ENCODE assay signal across 1 cellular context in genomic region chr1:172662464-172663109, GRCh38.
A peak's percentile ranks its signal among the peaks of the same experiment; 100 is the strongest.
TF ChIP-seq lines count a peak whose summit lies in the region.

No MANE protein-coding gene starts in this region.

TF ChIP-seq in K562, 482 proteins besides CTCF, POLR2A, EP300 and RAD21 (continued from another document and continues in another):
- TF ChIP-seq, protein P1, sequence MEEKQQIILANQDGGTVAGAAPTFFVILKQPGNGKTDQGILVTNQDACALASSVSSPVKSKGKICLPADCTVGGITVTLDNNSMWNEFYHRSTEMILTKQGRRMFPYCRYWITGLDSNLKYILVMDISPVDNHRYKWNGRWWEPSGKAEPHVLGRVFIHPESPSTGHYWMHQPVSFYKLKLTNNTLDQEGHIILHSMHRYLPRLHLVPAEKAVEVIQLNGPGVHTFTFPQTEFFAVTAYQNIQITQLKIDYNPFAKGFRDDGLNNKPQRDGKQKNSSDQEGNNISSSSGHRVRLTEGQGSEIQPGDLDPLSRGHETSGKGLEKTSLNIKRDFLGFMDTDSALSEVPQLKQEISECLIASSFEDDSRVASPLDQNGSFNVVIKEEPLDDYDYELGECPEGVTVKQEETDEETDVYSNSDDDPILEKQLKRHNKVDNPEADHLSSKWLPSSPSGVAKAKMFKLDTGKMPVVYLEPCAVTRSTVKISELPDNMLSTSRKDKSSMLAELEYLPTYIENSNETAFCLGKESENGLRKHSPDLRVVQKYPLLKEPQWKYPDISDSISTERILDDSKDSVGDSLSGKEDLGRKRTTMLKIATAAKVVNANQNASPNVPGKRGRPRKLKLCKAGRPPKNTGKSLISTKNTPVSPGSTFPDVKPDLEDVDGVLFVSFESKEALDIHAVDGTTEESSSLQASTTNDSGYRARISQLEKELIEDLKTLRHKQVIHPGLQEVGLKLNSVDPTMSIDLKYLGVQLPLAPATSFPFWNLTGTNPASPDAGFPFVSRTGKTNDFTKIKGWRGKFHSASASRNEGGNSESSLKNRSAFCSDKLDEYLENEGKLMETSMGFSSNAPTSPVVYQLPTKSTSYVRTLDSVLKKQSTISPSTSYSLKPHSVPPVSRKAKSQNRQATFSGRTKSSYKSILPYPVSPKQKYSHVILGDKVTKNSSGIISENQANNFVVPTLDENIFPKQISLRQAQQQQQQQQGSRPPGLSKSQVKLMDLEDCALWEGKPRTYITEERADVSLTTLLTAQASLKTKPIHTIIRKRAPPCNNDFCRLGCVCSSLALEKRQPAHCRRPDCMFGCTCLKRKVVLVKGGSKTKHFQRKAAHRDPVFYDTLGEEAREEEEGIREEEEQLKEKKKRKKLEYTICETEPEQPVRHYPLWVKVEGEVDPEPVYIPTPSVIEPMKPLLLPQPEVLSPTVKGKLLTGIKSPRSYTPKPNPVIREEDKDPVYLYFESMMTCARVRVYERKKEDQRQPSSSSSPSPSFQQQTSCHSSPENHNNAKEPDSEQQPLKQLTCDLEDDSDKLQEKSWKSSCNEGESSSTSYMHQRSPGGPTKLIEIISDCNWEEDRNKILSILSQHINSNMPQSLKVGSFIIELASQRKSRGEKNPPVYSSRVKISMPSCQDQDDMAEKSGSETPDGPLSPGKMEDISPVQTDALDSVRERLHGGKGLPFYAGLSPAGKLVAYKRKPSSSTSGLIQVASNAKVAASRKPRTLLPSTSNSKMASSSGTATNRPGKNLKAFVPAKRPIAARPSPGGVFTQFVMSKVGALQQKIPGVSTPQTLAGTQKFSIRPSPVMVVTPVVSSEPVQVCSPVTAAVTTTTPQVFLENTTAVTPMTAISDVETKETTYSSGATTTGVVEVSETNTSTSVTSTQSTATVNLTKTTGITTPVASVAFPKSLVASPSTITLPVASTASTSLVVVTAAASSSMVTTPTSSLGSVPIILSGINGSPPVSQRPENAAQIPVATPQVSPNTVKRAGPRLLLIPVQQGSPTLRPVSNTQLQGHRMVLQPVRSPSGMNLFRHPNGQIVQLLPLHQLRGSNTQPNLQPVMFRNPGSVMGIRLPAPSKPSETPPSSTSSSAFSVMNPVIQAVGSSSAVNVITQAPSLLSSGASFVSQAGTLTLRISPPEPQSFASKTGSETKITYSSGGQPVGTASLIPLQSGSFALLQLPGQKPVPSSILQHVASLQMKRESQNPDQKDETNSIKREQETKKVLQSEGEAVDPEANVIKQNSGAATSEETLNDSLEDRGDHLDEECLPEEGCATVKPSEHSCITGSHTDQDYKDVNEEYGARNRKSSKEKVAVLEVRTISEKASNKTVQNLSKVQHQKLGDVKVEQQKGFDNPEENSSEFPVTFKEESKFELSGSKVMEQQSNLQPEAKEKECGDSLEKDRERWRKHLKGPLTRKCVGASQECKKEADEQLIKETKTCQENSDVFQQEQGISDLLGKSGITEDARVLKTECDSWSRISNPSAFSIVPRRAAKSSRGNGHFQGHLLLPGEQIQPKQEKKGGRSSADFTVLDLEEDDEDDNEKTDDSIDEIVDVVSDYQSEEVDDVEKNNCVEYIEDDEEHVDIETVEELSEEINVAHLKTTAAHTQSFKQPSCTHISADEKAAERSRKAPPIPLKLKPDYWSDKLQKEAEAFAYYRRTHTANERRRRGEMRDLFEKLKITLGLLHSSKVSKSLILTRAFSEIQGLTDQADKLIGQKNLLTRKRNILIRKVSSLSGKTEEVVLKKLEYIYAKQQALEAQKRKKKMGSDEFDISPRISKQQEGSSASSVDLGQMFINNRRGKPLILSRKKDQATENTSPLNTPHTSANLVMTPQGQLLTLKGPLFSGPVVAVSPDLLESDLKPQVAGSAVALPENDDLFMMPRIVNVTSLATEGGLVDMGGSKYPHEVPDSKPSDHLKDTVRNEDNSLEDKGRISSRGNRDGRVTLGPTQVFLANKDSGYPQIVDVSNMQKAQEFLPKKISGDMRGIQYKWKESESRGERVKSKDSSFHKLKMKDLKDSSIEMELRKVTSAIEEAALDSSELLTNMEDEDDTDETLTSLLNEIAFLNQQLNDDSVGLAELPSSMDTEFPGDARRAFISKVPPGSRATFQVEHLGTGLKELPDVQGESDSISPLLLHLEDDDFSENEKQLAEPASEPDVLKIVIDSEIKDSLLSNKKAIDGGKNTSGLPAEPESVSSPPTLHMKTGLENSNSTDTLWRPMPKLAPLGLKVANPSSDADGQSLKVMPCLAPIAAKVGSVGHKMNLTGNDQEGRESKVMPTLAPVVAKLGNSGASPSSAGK (IDR thresholded peaks at IDR 0.05): 0 out of 2 replicates have a peak, but pooled peaks have one; percentile 18
- TF ChIP-seq ZNF224 (CRISPR knock-in tag; IDR thresholded peaks at IDR 0.05) (0 out of 2 replicates have a peak, but pooled peaks have one; percentile 38), ESRRA (IDR thresholded peaks at IDR 0.05; ENCODE audit: borderline replicate concordance, low read depth) (peak; percentile 27; the same call in 1 of the 2 replicates), MEIS2 (IDR thresholded peaks at IDR 0.05; ENCODE audit: partially characterized antibody) (peak; percentile 48), BHLHE40 (IDR thresholded peaks at IDR 0.05; ENCODE audit: low read length) (peak; percentile 50), KDM5B (IDR thresholded peaks at IDR 0.05; ENCODE audit: insufficient replicate concordance, low read depth, low read length) (no peak), CXXC5 (CRISPR knock-in tag; IDR thresholded peaks at IDR 0.05) (peak; percentile 33; the same call in 1 of the 2 replicates), TARDBP (IDR thresholded peaks at IDR 0.05) (no peak), MCM5 (IDR thresholded peaks at IDR 0.05; ENCODE audit: low read depth) (no peak), RBM25 (IDR thresholded peaks at IDR 0.05; ENCODE audit: low read depth, low read length, severe bottlenecking) (peak; percentile 63), ZKSCAN8 (CRISPR knock-in tag; IDR thresholded peaks at IDR 0.05) (no peak), ZNF3 (CRISPR knock-in tag; IDR thresholded peaks at IDR 0.05) (no peak), THAP7 (CRISPR knock-in tag; IDR thresholded peaks at IDR 0.05) (no peak), GABPA (tag; conservative IDR thresholded peaks at IDR 0.05; ENCODE audit: low read depth) (peak; percentile 70), MTA2 (IDR thresholded peaks at IDR 0.05; ENCODE audit: low read depth) (no peak), CC2D1A (IDR thresholded peaks at IDR 0.05) (no peak), ZNF668 (CRISPR knock-in tag; IDR thresholded peaks at IDR 0.05) (no peak), MNT (conservative IDR thresholded peaks at IDR 0.05) (peak; percentile 19 to 26; a peak in 1 of 4 replicates), EP400 (IDR thresholded peaks at IDR 0.05) (peak; percentile 49; the same call in 1 of the 2 replicates), HEY1 (CRISPR knock-in tag; IDR thresholded peaks at IDR 0.05; ENCODE audit: borderline replicate concordance) (no peak), BACH1 (tag; IDR thresholded peaks at IDR 0.05) (peak; percentile 30; the same call in 1 of the 2 replicates), NFIC (IDR thresholded peaks at IDR 0.05) (peak; percentile 92), NR2C2 (CRISPR knock-in tag; IDR thresholded peaks at IDR 0.05) (no peak), NR2C2 (tag; IDR thresholded peaks at IDR 0.05) (peak; percentile 55; the same call in 1 of the 2 replicates), TCF7 (IDR thresholded peaks at IDR 0.05; ENCODE audit: borderline replicate concordance) (no peak), L3MBTL2 (IDR thresholded peaks at IDR 0.05) (0 out of 2 replicates have a peak, but pooled peaks have one; percentile 22), GTF2A2 (tag; IDR thresholded peaks at IDR 0.05) (no peak), ZNF830 (CRISPR knock-in tag; IDR thresholded peaks at IDR 0.05) (no peak), MYC (IDR thresholded peaks at IDR 0.05; ENCODE audit: low read depth, low read length) (peak; percentile 32; the same call in 1 of the 2 replicates), MYC (CRISPR knock-in tag; IDR thresholded peaks at IDR 0.05; ENCODE audit: borderline replicate concordance, low read depth) (no peak), TSHZ1 (CRISPR knock-in tag; IDR thresholded peaks at IDR 0.05) (no peak), SIX5 (IDR thresholded peaks at IDR 0.05; ENCODE audit: borderline replicate concordance in 1 of 2, insufficient read depth in 1 of 2, low read depth in 1 of 2, low read length in 2 of 2) (no peak), NRF1 (conservative IDR thresholded peaks at IDR 0.05 in 1 of 2, IDR thresholded peaks at IDR 0.05 in 1 of 2) (peak; percentile 25 to 29; a peak in 2 of 4 replicates), ETV1 (tag; conservative IDR thresholded peaks at IDR 0.05; ENCODE audit: low read depth) (peak; percentile 76), ZFP36 (IDR thresholded peaks at IDR 0.05; ENCODE audit: low read depth, low read length, partially characterized antibody) (peak; percentile 12)
- TF ChIP-seq, protein P2, sequence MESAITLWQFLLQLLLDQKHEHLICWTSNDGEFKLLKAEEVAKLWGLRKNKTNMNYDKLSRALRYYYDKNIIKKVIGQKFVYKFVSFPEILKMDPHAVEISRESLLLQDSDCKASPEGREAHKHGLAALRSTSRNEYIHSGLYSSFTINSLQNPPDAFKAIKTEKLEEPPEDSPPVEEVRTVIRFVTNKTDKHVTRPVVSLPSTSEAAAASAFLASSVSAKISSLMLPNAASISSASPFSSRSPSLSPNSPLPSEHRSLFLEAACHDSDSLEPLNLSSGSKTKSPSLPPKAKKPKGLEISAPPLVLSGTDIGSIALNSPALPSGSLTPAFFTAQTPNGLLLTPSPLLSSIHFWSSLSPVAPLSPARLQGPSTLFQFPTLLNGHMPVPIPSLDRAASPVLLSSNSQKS (CRISPR knock-in tag; IDR thresholded peaks at IDR 0.05): no peak
- TF ChIP-seq, protein P3, sequence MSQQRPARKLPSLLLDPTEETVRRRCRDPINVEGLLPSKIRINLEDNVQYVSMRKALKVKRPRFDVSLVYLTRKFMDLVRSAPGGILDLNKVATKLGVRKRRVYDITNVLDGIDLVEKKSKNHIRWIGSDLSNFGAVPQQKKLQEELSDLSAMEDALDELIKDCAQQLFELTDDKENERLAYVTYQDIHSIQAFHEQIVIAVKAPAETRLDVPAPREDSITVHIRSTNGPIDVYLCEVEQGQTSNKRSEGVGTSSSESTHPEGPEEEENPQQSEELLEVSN (IDR thresholded peaks at IDR 0.05; ENCODE audit: borderline replicate concordance in 1 of 2, extremely low read depth in 1 of 2, insufficient read depth in 1 of 2, insufficient read length in 1 of 2, low read depth in 1 of 2, low read length in 1 of 2, poor library complexity in 1 of 2, severe bottlenecking in 1 of 2): peak in 1 of 2 experiments; percentile 40
- TF ChIP-seq, protein P4, sequence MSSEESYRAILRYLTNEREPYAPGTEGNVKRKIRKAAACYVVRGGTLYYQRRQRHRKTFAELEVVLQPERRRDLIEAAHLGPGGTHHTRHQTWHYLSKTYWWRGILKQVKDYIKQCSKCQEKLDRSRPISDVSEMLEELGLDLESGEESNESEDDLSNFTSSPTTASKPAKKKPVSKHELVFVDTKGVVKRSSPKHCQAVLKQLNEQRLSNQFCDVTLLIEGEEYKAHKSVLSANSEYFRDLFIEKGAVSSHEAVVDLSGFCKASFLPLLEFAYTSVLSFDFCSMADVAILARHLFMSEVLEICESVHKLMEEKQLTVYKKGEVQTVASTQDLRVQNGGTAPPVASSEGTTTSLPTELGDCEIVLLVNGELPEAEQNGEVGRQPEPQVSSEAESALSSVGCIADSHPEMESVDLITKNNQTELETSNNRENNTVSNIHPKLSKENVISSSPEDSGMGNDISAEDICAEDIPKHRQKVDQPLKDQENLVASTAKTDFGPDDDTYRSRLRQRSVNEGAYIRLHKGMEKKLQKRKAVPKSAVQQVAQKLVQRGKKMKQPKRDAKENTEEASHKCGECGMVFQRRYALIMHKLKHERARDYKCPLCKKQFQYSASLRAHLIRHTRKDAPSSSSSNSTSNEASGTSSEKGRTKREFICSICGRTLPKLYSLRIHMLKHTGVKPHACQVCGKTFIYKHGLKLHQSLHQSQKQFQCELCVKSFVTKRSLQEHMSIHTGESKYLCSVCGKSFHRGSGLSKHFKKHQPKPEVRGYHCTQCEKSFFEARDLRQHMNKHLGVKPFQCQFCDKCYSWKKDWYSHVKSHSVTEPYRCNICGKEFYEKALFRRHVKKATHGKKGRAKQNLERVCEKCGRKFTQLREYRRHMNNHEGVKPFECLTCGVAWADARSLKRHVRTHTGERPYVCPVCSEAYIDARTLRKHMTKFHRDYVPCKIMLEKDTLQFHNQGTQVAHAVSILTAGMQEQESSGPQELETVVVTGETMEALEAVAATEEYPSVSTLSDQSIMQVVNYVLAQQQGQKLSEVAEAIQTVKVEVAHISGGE (CRISPR knock-in tag; IDR thresholded peaks at IDR 0.05): peak in 1 of 3 experiments; percentile 51; a peak in 2 of 6 replicates
